Comparison of ENCODE assay signal across 1 cellular context in genomic region chr7:107686816-107687387, GRCh38.
TF ChIP-seq lines count a peak whose summit lies in the region.

No MANE protein-coding gene starts in this region.

TF ChIP-seq in IMR-90, 13 proteins besides CTCF, POLR2A, EP300 and RAD21:
- TF ChIP-seq RCOR1 (IDR thresholded peaks at IDR 0.05; ENCODE audit: insufficient replicate concordance, low read length) (no peak), MXI1 (IDR thresholded peaks at IDR 0.05; ENCODE audit: borderline replicate concordance, low read depth, low read length) (no peak), CEBPB (IDR thresholded peaks at IDR 0.05; ENCODE audit: low read depth, low read length) (no peak), FOS (IDR thresholded peaks at IDR 0.05; ENCODE audit: low read depth, low read length) (no peak), BHLHE40 (IDR thresholded peaks at IDR 0.05; ENCODE audit: low read depth, low read length) (no peak), MAZ (IDR thresholded peaks at IDR 0.05; ENCODE audit: borderline replicate concordance, low read depth, low read length) (no peak), NFE2L2 (IDR thresholded peaks at IDR 0.05; ENCODE audit: low read depth, low read length) (no peak), USF2 (IDR thresholded peaks at IDR 0.05; ENCODE audit: low read depth, low read length) (no peak), RFX5 (IDR thresholded peaks at IDR 0.05; ENCODE audit: low read depth, low read length) (no peak), MAFK (IDR thresholded peaks at IDR 0.05; ENCODE audit: low read depth, low read length) (no peak), SMC3 (IDR thresholded peaks at IDR 0.05; ENCODE audit: low read depth, low read length) (no peak), ELK1 (IDR thresholded peaks at IDR 0.05; ENCODE audit: borderline replicate concordance, low read depth, low read length) (no peak), CHD1 (IDR thresholded peaks at IDR 0.05; ENCODE audit: low read depth, low read length) (no peak)
